In the genomic region with DNA sequence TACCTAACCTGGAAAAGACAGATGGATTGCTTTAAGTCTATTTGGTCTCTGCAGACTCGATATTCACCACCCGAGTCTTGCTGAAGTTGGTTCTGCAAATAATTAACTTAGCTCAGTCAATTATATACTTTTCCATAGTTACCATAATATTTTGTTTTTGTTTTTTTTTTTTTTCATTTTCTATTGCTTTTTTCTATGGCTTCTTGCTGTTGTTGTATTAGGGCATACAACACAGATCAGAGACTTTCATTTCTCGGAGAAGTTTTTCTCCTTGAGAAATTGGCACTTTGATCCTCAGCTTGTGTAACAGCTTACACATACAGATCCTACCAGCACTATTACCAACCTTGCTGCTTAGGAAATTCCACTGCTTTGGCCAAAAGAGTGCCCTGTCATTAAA, we compare ENCODE assay signal across 20 cellular contexts.
DNase-seq lines count a peak whose midpoint lies in the region; ATAC-seq, FAIRE-seq and TF ChIP-seq lines count a peak whose summit lies in the region.
"Had no signal": no experiment of that assay in that cellular context is flagged by ENCODE, and none has a peak within 500 bp of the region (broad histone marks: within the 10 kb centered on the region; RNA-seq: fewer than 3 reads in every experiment).

No MANE protein-coding gene starts in this region.

- no peak overlapping the region for H3K4me3 Mint-ChIP-seq in activated CD4-positive, alpha-beta T cell treated with anti-CD3 and anti-CD28 coated beads, Interleukin-2, amount 10 ng/mL, durations not matched to agents 24 days and 14 days
- no peak overlapping the region for H3K4me3 Mint-ChIP-seq in immature natural killer cell
- H3K4me3 Mint-ChIP-seq: GM23338 had no signal

- peaks cover 2% of the 10 kb centered on the region for H3K4me1 Mint-ChIP-seq in activated CD4-positive, alpha-beta T cell treated with anti-CD3 and anti-CD28 coated beads, Interleukin-2, amount 10 ng/mL, durations not matched to agents 24 days and 14 days
- no peaks in the 10 kb centered on the region for H3K4me1 Mint-ChIP-seq in immature natural killer cell

- peak in 3 of 4 donors; percentile 32 to 58 (median 40) for ATAC-seq in pancreas
- ATAC-seq: GM23338, HCT116, Panc1 had no signal

- no peak overlapping the region for H3K27ac ChIP-seq in pancreas
- H3K27ac ChIP-seq: SJCRH30 had no signal

- 41 to 43% methylated on average over 3 of the region's 3 CpGs for WGBS in pancreas, 2 donors

- H3K27me3 ChIP-seq in pancreas: no peaks in the 10 kb centered on the region
- H3K27me3 ChIP-seq: SJCRH30 had no signal

- H3K4me3 ChIP-seq in epithelial cell of proximal tubule (ENCODE audit: low read depth, low read length) (no peak overlapping the region), pancreas (no peak overlapping the region)
- H3K4me3 ChIP-seq: GM23338, SJCRH30 had no signal

- intact Hi-C loops in pancreas (cut with DNase I): no loop called here
- intact Hi-C loops in activated CD4-positive, alpha-beta T cell treated with anti-CD3 and anti-CD28 coated beads, Interleukin-2, amount 10 ng/mL, durations not matched to agents 24 days and 14 days (cut with micrococcal nuclease): no loop called here

- no peaks in the 10 kb centered on the region for H3K9me3 Mint-ChIP-seq in activated CD4-positive, alpha-beta T cell treated with anti-CD3 and anti-CD28 coated beads, Interleukin-2, amount 10 ng/mL, durations not matched to agents 24 days and 14 days
- no peaks in the 10 kb centered on the region for H3K9me3 Mint-ChIP-seq in immature natural killer cell
- H3K9me3 Mint-ChIP-seq: GM23338 had no signal

- TF ChIP-seq CTCF in epithelial cell of proximal tubule (conservative IDR thresholded peaks at IDR 0.05; ENCODE audit: low read depth, low read length): no peak
- no peak for TF ChIP-seq CTCF in pancreas (IDR thresholded peaks at IDR 0.05)

- no peaks in the 10 kb centered on the region for H3K4me1 ChIP-seq in pancreas
- H3K4me1 ChIP-seq: SJCRH30 had no signal

- DNase-seq in HuH-7 (ENCODE audit: low spot score) (peak; percentile 60), epithelial cell of proximal tubule (ENCODE audit: low read depth) (peak; percentile 56), left kidney (ENCODE audit: low read depth, low spot score) (peak; percentile 32), pancreas (no peak), NCI-H748 (lab: John Stamatoyannopoulos, UW; ENCODE audit: unreplicated experiment) (no peak), immature natural killer cell (no peak), cortex of kidney (lab: John Stamatoyannopoulos, UW) (no peak)
- no peak for DNase-seq in activated CD4-positive, alpha-beta T cell treated with anti-CD3 and anti-CD28 coated beads, Interleukin-2, amount 10 ng/mL, durations not matched to agents 24 days and 14 days
- DNase-seq: GF-D8, MM.1S, NCI-H1092, NCI-H1436 treated with DMSO at 0.1 percent for 48 hours, NCI-H2029 treated with DMSO at 0.1 percent for 48 hours, NCI-H2171, NCI-H69, SJCRH30 had no signal

- no peak for FAIRE-seq in pancreas (lab: Jason Lieb, UNC)
- FAIRE-seq: HTR-8/SVneo had no signal

- no peak overlapping the region for H3K27ac Mint-ChIP-seq in activated CD4-positive, alpha-beta T cell treated with anti-CD3 and anti-CD28 coated beads, Interleukin-2, amount 10 ng/mL, durations not matched to agents 24 days and 14 days
- no peak overlapping the region for H3K27ac Mint-ChIP-seq in immature natural killer cell
- H3K27ac Mint-ChIP-seq: GM23338 had no signal

- H3K36me3 Mint-ChIP-seq in activated CD4-positive, alpha-beta T cell treated with anti-CD3 and anti-CD28 coated beads, Interleukin-2, amount 10 ng/mL, durations not matched to agents 24 days and 14 days (ENCODE audit: low read depth): no peaks in the 10 kb centered on the region
- peaks cover 0 to 7% (median 0%) of the 10 kb centered on the region in 3 donors for H3K36me3 Mint-ChIP-seq in immature natural killer cell

- no peaks in the 10 kb centered on the region for H3K9me3 ChIP-seq in pancreas
- H3K9me3 ChIP-seq: SJCRH30 had no signal

- no peaks in the 10 kb centered on the region for H3K27me3 Mint-ChIP-seq in activated CD4-positive, alpha-beta T cell treated with anti-CD3 and anti-CD28 coated beads, Interleukin-2, amount 10 ng/mL, durations not matched to agents 24 days and 14 days
- peaks cover 0 to under 1% (median 0%) of the 10 kb centered on the region in 3 donors for H3K27me3 Mint-ChIP-seq in immature natural killer cell (ENCODE audit: low read depth in 3 of 3)

- peaks cover 0 to under 1% (median 0%) of the 10 kb centered on the region in 3 donors for H3K36me3 ChIP-seq in pancreas
- H3K36me3 ChIP-seq: SJCRH30 had no signal

Comparison
In these comparisons a context has a peak if more than half of its experiments do, and no peak if none do; other contexts are left out.
1. DNase-seq: peak in HuH-7 (single experiment), epithelial cell of proximal tubule (single experiment) and left kidney (single experiment); none in pancreas (0 of 6), NCI-H748 (single experiment), activated CD4-positive, alpha-beta T cell treated with anti-CD3 and anti-CD28 coated beads, Interleukin-2, amount 10 ng/mL, durations not matched to agents 24 days and 14 days (single experiment), immature natural killer cell (0 of 3) and cortex of kidney (single experiment).